Comparison of ENCODE assay signal across 34 cellular contexts in genomic region chrX:5526191-5526590, GRCh38.
DNase-seq lines count a peak whose midpoint lies in the region; ATAC-seq, FAIRE-seq and TF ChIP-seq lines count a peak whose summit lies in the region.
"Had no signal": no experiment of that assay in that cellular context is flagged by ENCODE, and none has a peak within 500 bp of the region (broad histone marks: within the 10 kb centered on the region; RNA-seq: fewer than 3 reads in every experiment).

No MANE protein-coding gene starts in this region.

- H3K4ac ChIP-seq in IMR-90 (ENCODE audit: low read depth, low read length) = no peak overlapping the region
- no peak overlapping the region for H3K4ac ChIP-seq in mesenchymal stem cell (ENCODE audit: low read depth in 1 of 2, low read length in 2 of 2)

- H2AK5ac ChIP-seq in IMR-90 (ENCODE audit: low read depth, low read length) (no peak overlapping the region), mesenchymal stem cell (ENCODE audit: low read length, severe bottlenecking) (no peak overlapping the region)

- FAIRE-seq in HepG2 (lab: Jason Lieb, UNC) (no peak), A549 (lab: Jason Lieb, UNC) (peak; percentile 76), colon (lab: Jason Lieb, UNC) (peak; percentile 14)
- FAIRE-seq: A204.1, D721Med had no signal

- intact Hi-C loops in HepG2 (cut with micrococcal nuclease; ENCODE audit: unreplicated experiment) (no loop called here), right lobe of liver (cut with DNase I) (no loop called here), IMR-90 (cut with micrococcal nuclease) (no loop called here)

- H3F3A ChIP-seq in SK-N-SH (replicated peaks; ENCODE audit: insufficient read depth) = no peaks in the 10 kb centered on the region

- in situ Hi-C loops in HepG2 (cut with HindIII; ENCODE audit: extremely low pct_ligation_motif_present, low pct_unique_long_range_greater_than_20kb) = no loop called here
- in situ Hi-C loops in IMR-90 (cut with MboI; ENCODE audit: low sequenced_read_pairs) = no loop called here

- TF ChIP-seq POLR2A in HepG2 (IDR thresholded peaks at IDR 0.05; ENCODE audit: insufficient read depth in 1 of 2, low read depth in 2 of 2, low read length in 2 of 2) (no peak), right lobe of liver (IDR thresholded peaks at IDR 0.05) (no peak), A549 (IDR thresholded peaks at IDR 0.05; ENCODE audit: low read length) (no peak), IMR-90 (IDR thresholded peaks at IDR 0.05; ENCODE audit: low read depth, low read length) (no peak)

- no peak for TF ChIP-seq EP300 in HepG2 (IDR thresholded peaks at IDR 0.05; ENCODE audit: low read depth in 2 of 2, low read length in 2 of 2)
- no peak for TF ChIP-seq EP300 in HepG2 (CRISPR knock-in tag; IDR thresholded peaks at IDR 0.05; ENCODE audit: borderline replicate concordance)
- no peak for TF ChIP-seq EP300 in A549 (IDR thresholded peaks at IDR 0.05)
- TF ChIP-seq EP300 in SK-N-SH (IDR thresholded peaks at IDR 0.05; ENCODE audit: borderline replicate concordance in 1 of 2, low read depth in 1 of 2, low read length in 1 of 2) = no peak

- no peaks in the 10 kb centered on the region for H4K20me1 ChIP-seq in HepG2 (ENCODE audit: insufficient read depth, low read length)
- no peaks in the 10 kb centered on the region for H4K20me1 ChIP-seq in IMR-90 (ENCODE audit: insufficient read depth, low read length)
- H4K20me1 ChIP-seq in SK-N-SH (ENCODE audit: insufficient read depth) = no peaks in the 10 kb centered on the region
- H4K20me1 ChIP-seq: BLaER1; BLaER1 treated with 17β-estradiol and CSF1 and Interleukin-3, amounts not matched to agents 10 nM and 100 nM had no signal

- H2AFZ ChIP-seq in HepG2 (ENCODE audit: low read length) = no peak overlapping the region
- H2AFZ ChIP-seq in IMR-90 (replicated peaks; ENCODE audit: low read length, poor library complexity) = no peak overlapping the region
- no peak overlapping the region for H2AFZ ChIP-seq in mesenchymal stem cell (ENCODE audit: low read depth, low read length)
- H2AFZ ChIP-seq in SK-N-SH (ENCODE audit: low read depth) = no peak overlapping the region

- H3K4me1 ChIP-seq in HepG2 (ENCODE audit: insufficient read depth, low read length) (no peaks in the 10 kb centered on the region), right lobe of liver (no peaks in the 10 kb centered on the region), A549 (no peaks in the 10 kb centered on the region), IMR-90 (ENCODE audit: control insufficient read depth, insufficient read depth, low read length) (no peaks in the 10 kb centered on the region), mesenchymal stem cell (ENCODE audit: control insufficient read depth, insufficient read depth, low read depth, low read length) (no peaks in the 10 kb centered on the region), SK-N-SH (ENCODE audit: control insufficient read depth in 1 of 2, insufficient read depth in 2 of 2, low read depth in 1 of 2, low read length in 1 of 2) (no peaks in the 10 kb centered on the region)
- H3K4me1 ChIP-seq: BE2C; BLaER1; BLaER1 treated with 17β-estradiol and CSF1 and Interleukin-3, amounts not matched to agents 10 nM and 100 nM; Caco-2 had no signal

- no peak for ATAC-seq in HepG2
- ATAC-seq in right lobe of liver = no peak
- ATAC-seq in A549 = no peak
- no peak for ATAC-seq in IMR-90 (ENCODE audit: low read depth)
- no peak for ATAC-seq in GM19455 (IDR thresholded peaks at IDR 0.05; ENCODE audit: unreplicated experiment)
- ATAC-seq: CD8-positive, alpha-beta T cell had no signal

- CTCF ChIA-PET in HepG2 (lab: Yijun Ruan, JAX; ENCODE audit: low intra/inter-chr PET ratio, low total read pairs) = no interaction called here
- CTCF ChIA-PET in A549 (lab: Yijun Ruan, JAX) = no interaction called here
- CTCF ChIA-PET in IMR-90 (lab: Yijun Ruan, JAX) = no interaction called here
- CTCF ChIA-PET in SK-N-SH (lab: Yijun Ruan, JAX) = interaction anchor here (0.6 to 1.1 kb wide), 2 partner anchors 13 to 18 kb away, joined by 3 read pairs; no protein-coding TSS in a partner anchor

- TF ChIP-seq CTCF in HepG2 (CRISPR knock-in tag; IDR thresholded peaks at IDR 0.05) = no peak
- TF ChIP-seq CTCF in right lobe of liver (IDR thresholded peaks at IDR 0.05) = no peak
- no peak for TF ChIP-seq CTCF in A549 (IDR thresholded peaks at IDR 0.05)
- no peak for TF ChIP-seq CTCF in IMR-90 (conservative IDR thresholded peaks at IDR 0.05; ENCODE audit: low read depth, low read length)
- TF ChIP-seq CTCF in SK-N-SH (IDR thresholded peaks at IDR 0.05) = no peak

- no peak overlapping the region for H3K56ac ChIP-seq in IMR-90 (ENCODE audit: extremely low read depth, insufficient read depth, low read length)

- H3K79me2 ChIP-seq in HepG2 (ENCODE audit: insufficient read depth, low read length) = no peaks in the 10 kb centered on the region
- no peaks in the 10 kb centered on the region for H3K79me2 ChIP-seq in SK-N-SH (ENCODE audit: insufficient read depth)

- H2BK120ac ChIP-seq in IMR-90 (ENCODE audit: low read depth, low read length) (no peak overlapping the region), mesenchymal stem cell (ENCODE audit: low read depth, low read length) (no peak overlapping the region)

- H3K36me3 ChIP-seq in HepG2 (replicated peaks in 1 of 2; ENCODE audit: control insufficient read depth in 1 of 2, insufficient read depth in 2 of 2, low read length in 2 of 2) = no peaks in the 10 kb centered on the region
- no peaks in the 10 kb centered on the region for H3K36me3 ChIP-seq in right lobe of liver
- H3K36me3 ChIP-seq in IMR-90 (ENCODE audit: control insufficient read depth, insufficient read depth, low read length) = no peaks in the 10 kb centered on the region
- no peaks in the 10 kb centered on the region for H3K36me3 ChIP-seq in mesenchymal stem cell (ENCODE audit: control insufficient read depth in 1 of 2, insufficient read depth in 2 of 2, low read depth in 1 of 2, low read length in 2 of 2)
- no peaks in the 10 kb centered on the region for H3K36me3 ChIP-seq in SK-N-SH (replicated peaks in 1 of 2; ENCODE audit: control insufficient read depth in 1 of 2, insufficient read depth in 2 of 2, low read length in 1 of 2)
- H3K36me3 ChIP-seq: BE2C; BLaER1; BLaER1 treated with 17β-estradiol and CSF1 and Interleukin-3, amounts not matched to agents 10 nM and 100 nM had no signal

- H3K27ac ChIP-seq in HepG2 (ENCODE audit: extremely low read length, insufficient read depth, low read length) (no peak overlapping the region), right lobe of liver (no peak overlapping the region), A549 (no peak overlapping the region), IMR-90 (ENCODE audit: insufficient read depth, low read length) (no peak overlapping the region), mesenchymal stem cell (ENCODE audit: low read length, poor library complexity, severe bottlenecking) (no peak overlapping the region), SK-N-SH (ENCODE audit: low read depth in 2 of 2, low read length in 1 of 2) (no peak overlapping the region)
- H3K27ac ChIP-seq: 22Rv1; BLaER1; BLaER1 treated with 17β-estradiol and CSF1 and Interleukin-3, amounts not matched to agents 10 nM and 100 nM; C4-2B had no signal

- H3K23ac ChIP-seq in IMR-90 (ENCODE audit: low read depth, low read length) (no peak overlapping the region), mesenchymal stem cell (ENCODE audit: low read length in 2 of 2) (no peak overlapping the region)

- H4K91ac ChIP-seq in IMR-90 (ENCODE audit: insufficient read depth, low read depth, low read length) (no peak overlapping the region), mesenchymal stem cell (ENCODE audit: low read length) (no peak overlapping the region)

- H3K4me2 ChIP-seq in HepG2 (ENCODE audit: low read depth, low read length) (no peak overlapping the region), A549 (no peak overlapping the region), IMR-90 (ENCODE audit: low read depth, low read length) (no peak overlapping the region), mesenchymal stem cell (ENCODE audit: low read length, poor library complexity, severe bottlenecking) (no peak overlapping the region), SK-N-SH (no peak overlapping the region)
- H3K4me2 ChIP-seq: BLaER1; BLaER1 treated with 17β-estradiol and CSF1 and Interleukin-3, amounts not matched to agents 10 nM and 100 nM had no signal

- no peak overlapping the region for H3K14ac ChIP-seq in IMR-90 (replicated peaks; ENCODE audit: low read depth, low read length)
- H3K14ac ChIP-seq in mesenchymal stem cell (ENCODE audit: low read length in 2 of 2) = no peak overlapping the region

- H3K27me3 ChIP-seq in HepG2 (ENCODE audit: control insufficient read depth in 1 of 2, insufficient read depth in 2 of 2, low read length in 2 of 2) (no peaks in the 10 kb centered on the region), right lobe of liver (no peaks in the 10 kb centered on the region), IMR-90 (ENCODE audit: control insufficient read depth, insufficient read depth, low read length) (no peaks in the 10 kb centered on the region), mesenchymal stem cell (ENCODE audit: control insufficient read depth in 1 of 2, insufficient read depth in 1 of 2, low read length in 2 of 2) (no peaks in the 10 kb centered on the region), SK-N-SH (ENCODE audit: insufficient read depth) (no peaks in the 10 kb centered on the region)
- H3K27me3 ChIP-seq: BE2C; BLaER1; BLaER1 treated with 17β-estradiol and CSF1 and Interleukin-3, amounts not matched to agents 10 nM and 100 nM had no signal

- H4K5ac ChIP-seq in IMR-90 (ENCODE audit: low read depth, low read length) = no peak overlapping the region

- H3K9me1 ChIP-seq in IMR-90 (ENCODE audit: insufficient read depth, low read length) = no peaks in the 10 kb centered on the region

- no peaks in the 10 kb centered on the region for H3K79me1 ChIP-seq in IMR-90 (ENCODE audit: low read depth in 1 of 2, low read length in 2 of 2)
- no peaks in the 10 kb centered on the region for H3K79me1 ChIP-seq in mesenchymal stem cell (replicated peaks; ENCODE audit: low read length, poor library complexity, severe bottlenecking)

- dilution Hi-C loops in IMR-90 (cut with HindIII; ENCODE audit: low sequenced_read_pairs, unreplicated experiment) = no loop called here

- H2AK9ac ChIP-seq in IMR-90 (replicated peaks; ENCODE audit: low read depth, low read length, poor library complexity) = no peak overlapping the region

- H4K8ac ChIP-seq in IMR-90 (ENCODE audit: low read depth in 2 of 2, low read length in 2 of 2) (no peak overlapping the region), mesenchymal stem cell (ENCODE audit: low read length) (no peak overlapping the region)

- peaks cover 23% of the 10 kb centered on the region; the same call in 1 of the 2 replicates for H3K9me3 ChIP-seq in HepG2 (ENCODE audit: low read length)
- no peaks in the 10 kb centered on the region for H3K9me3 ChIP-seq in right lobe of liver
- no peaks in the 10 kb centered on the region for H3K9me3 ChIP-seq in A549
- H3K9me3 ChIP-seq in IMR-90 (ENCODE audit: control insufficient read depth, insufficient read depth, low read length) = peaks cover 6% of the 10 kb centered on the region
- H3K9me3 ChIP-seq in mesenchymal stem cell (ENCODE audit: control insufficient read depth, low read length) = peaks cover 13% of the 10 kb centered on the region
- 0 out of 2 replicates have a peak, but pooled peaks cover 2% of the 10 kb centered on the region for H3K9me3 ChIP-seq in SK-N-SH
- H3K9me3 ChIP-seq: BE2C; BLaER1; BLaER1 treated with 17β-estradiol and CSF1 and Interleukin-3, amounts not matched to agents 10 nM and 100 nM; Caco-2 had no signal

- no TSS peak for BruUV-seq in HepG2 (replicated peaks; lab: Mats Ljungman, UMichigan)
- no TSS peak for BruUV-seq in IMR-90 (replicated peaks; lab: Mats Ljungman, UMichigan)

- no peak overlapping the region for H2BK20ac ChIP-seq in IMR-90 (ENCODE audit: low read depth, low read length)

- TF ChIP-seq RAD21 in HepG2 (CRISPR knock-in tag; IDR thresholded peaks at IDR 0.05) = no peak
- no peak for TF ChIP-seq RAD21 in A549 (conservative IDR thresholded peaks at IDR 0.05 in 1 of 2, IDR thresholded peaks at IDR 0.05 in 1 of 2)
- TF ChIP-seq RAD21 in IMR-90 (IDR thresholded peaks at IDR 0.05; ENCODE audit: low read length) = no peak
- TF ChIP-seq RAD21 in SK-N-SH (IDR thresholded peaks at IDR 0.05; ENCODE audit: low read length) = no peak

- no peaks in the 10 kb centered on the region for H3K9me2 ChIP-seq in SK-N-SH

- POLR2A ChIA-PET in HepG2 (lab: Yijun Ruan, JAX) (no interaction called here), A549 (lab: Yijun Ruan, JAX) (no interaction called here), IMR-90 (lab: Charles Lee; ENCODE audit: unreplicated experiment) (no interaction called here), SK-N-SH (lab: Yijun Ruan, JAX) (no interaction called here)

- H3K9ac ChIP-seq in HepG2 (ENCODE audit: insufficient read depth, low read depth, low read length) (no peak overlapping the region), IMR-90 (ENCODE audit: low read depth, low read length) (no peak overlapping the region), mesenchymal stem cell (ENCODE audit: low read length) (no peak overlapping the region), SK-N-SH (no peak overlapping the region)
- H3K9ac ChIP-seq: BLaER1; BLaER1 treated with 17β-estradiol and CSF1 and Interleukin-3, amounts not matched to agents 10 nM and 100 nM had no signal

- H3K4me3 ChIP-seq in HepG2 (replicated peaks in 1 of 3; ENCODE audit: insufficient read depth in 1 of 3, low read depth in 2 of 3, low read length in 3 of 3) = no peak overlapping the region
- H3K4me3 ChIP-seq in right lobe of liver = no peak overlapping the region
- no peak overlapping the region for H3K4me3 ChIP-seq in A549
- H3K4me3 ChIP-seq in IMR-90 (ENCODE audit: insufficient read depth, low read depth, low read length) = no peak overlapping the region
- no peak overlapping the region for H3K4me3 ChIP-seq in mesenchymal stem cell (ENCODE audit: insufficient read depth in 1 of 2, low read depth in 1 of 2, low read length in 2 of 2)
- no peak overlapping the region for H3K4me3 ChIP-seq in SK-N-SH (ENCODE audit: low read depth in 2 of 2, low read length in 1 of 2)
- H3K4me3 ChIP-seq: BLaER1; BLaER1 treated with 17β-estradiol and CSF1 and Interleukin-3, amounts not matched to agents 10 nM and 100 nM had no signal

- 0% methylated on average over 2 of the region's 2 CpGs for WGBS in HepG2 (ENCODE audit: low lambda C conversion rate)
- WGBS in right lobe of liver (ENCODE audit: insufficient coverage, low coverage, low lambda C conversion rate, missing lambda C conversion rate) = 9% methylated on average over 2 of the region's 2 CpGs
- 0% methylated on average over 2 of the region's 2 CpGs for WGBS in A549 (ENCODE audit: missing lambda C conversion rate)
- no CpG with 5 or more reads among the region's 2 CpGs for WGBS in IMR-90 (ENCODE audit: extremely low coverage in 2 of 2, insufficient read length in 1 of 2), 2 experiments
- WGBS in mesenchymal stem cell = 50% methylated on average over 1 of the region's 2 CpGs
- WGBS in SK-N-SH (ENCODE audit: low lambda C conversion rate) = 3% methylated on average over 2 of the region's 2 CpGs

- no peak overlapping the region for H2BK5ac ChIP-seq in IMR-90 (ENCODE audit: low read depth, low read length, poor library complexity, severe bottlenecking)
- no peak overlapping the region for H2BK5ac ChIP-seq in mesenchymal stem cell (ENCODE audit: low read depth, low read length, poor library complexity, severe bottlenecking)

- H2BK15ac ChIP-seq in IMR-90 (ENCODE audit: low read depth, low read length) (no peak overlapping the region), mesenchymal stem cell (ENCODE audit: low read depth, poor library complexity, severe bottlenecking) (no peak overlapping the region)

- H2BK12ac ChIP-seq in mesenchymal stem cell (ENCODE audit: low read length in 2 of 2) = no peak overlapping the region

- H3K18ac ChIP-seq in IMR-90 (ENCODE audit: low read depth, low read length) (no peak overlapping the region), mesenchymal stem cell (ENCODE audit: low read depth in 1 of 2, low read length in 2 of 2) (no peak overlapping the region)

- no peak for DNase-seq in HepG2 (ENCODE audit: low spot score)
- DNase-seq in right lobe of liver = no peak
- no peak for DNase-seq in A549 (ENCODE audit: low read depth in 1 of 2, low spot score in 1 of 2)
- DNase-seq in IMR-90 = no peak
- no peak for DNase-seq in mesenchymal stem cell
- no peak for DNase-seq in SK-N-SH
- DNase-seq: 8988T; ACHN; AML-193; BE2C; C1 segment of cervical spinal cord; Caco-2; Calu3; CD4-positive, alpha-beta memory T cell; CD4-positive, alpha-beta T cell; CD4-positive, CD25-positive, alpha-beta regulatory T cell; CD8-positive, alpha-beta memory T cell; CD8-positive, alpha-beta T cell; COR-L47; DMS 273 treated with DMSO at 0.1 percent for 48 hours; DMS153; DMS53; DMS79; DMS79 treated with DMSO at 0.1 percent for 48 hours; DND-41; EL had no signal
